Comparison of ENCODE assay signal across 1 cellular context in the genomic region with DNA sequence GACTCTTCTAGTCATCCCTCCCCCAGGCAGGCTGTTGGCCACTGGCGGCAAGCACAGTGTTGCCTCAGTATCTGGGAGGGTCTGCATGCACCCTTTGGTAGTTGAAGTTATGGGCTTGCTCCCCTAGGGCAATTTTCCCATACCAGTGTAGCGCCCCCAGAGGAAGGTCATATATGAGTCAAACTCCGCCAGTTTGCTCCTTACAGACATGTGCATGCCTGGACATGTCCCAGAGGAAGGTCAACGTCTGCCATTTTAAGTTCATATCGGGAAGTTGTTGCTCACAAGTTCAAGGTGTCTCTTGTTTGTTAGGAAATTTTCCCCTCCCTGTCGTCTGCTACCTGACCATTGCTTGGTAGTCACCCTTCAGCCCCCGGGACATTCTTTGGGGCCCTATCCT.
TF ChIP-seq lines count a peak whose summit lies in the region.

No MANE protein-coding gene starts in this region.

TF ChIP-seq in SK-N-SH, 30 proteins besides CTCF, POLR2A, EP300 and RAD21 (continued from another document):
- TF ChIP-seq, protein P1, sequence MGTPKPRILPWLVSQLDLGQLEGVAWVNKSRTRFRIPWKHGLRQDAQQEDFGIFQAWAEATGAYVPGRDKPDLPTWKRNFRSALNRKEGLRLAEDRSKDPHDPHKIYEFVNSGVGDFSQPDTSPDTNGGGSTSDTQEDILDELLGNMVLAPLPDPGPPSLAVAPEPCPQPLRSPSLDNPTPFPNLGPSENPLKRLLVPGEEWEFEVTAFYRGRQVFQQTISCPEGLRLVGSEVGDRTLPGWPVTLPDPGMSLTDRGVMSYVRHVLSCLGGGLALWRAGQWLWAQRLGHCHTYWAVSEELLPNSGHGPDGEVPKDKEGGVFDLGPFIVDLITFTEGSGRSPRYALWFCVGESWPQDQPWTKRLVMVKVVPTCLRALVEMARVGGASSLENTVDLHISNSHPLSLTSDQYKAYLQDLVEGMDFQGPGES (IDR thresholded peaks at IDR 0.05; ENCODE audit: low read depth, low read length), result no peak
- TF ChIP-seq NRF1 (IDR thresholded peaks at IDR 0.05; ENCODE audit: low read depth, low read length) (no peak), GATA2 (CRISPR knock-in tag; IDR thresholded peaks at IDR 0.05) (no peak), TAF1 (IDR thresholded peaks at IDR 0.05; ENCODE audit: borderline replicate concordance, low read depth, low read length) (no peak), TEAD4 (IDR thresholded peaks at IDR 0.05; ENCODE audit: borderline replicate concordance, insufficient read depth) (no peak), SIN3A (IDR thresholded peaks at IDR 0.05; ENCODE audit: borderline replicate concordance, low read depth, low read length) (no peak), TCF12 (IDR thresholded peaks at IDR 0.05) (no peak)
- TF ChIP-seq, protein P2, sequence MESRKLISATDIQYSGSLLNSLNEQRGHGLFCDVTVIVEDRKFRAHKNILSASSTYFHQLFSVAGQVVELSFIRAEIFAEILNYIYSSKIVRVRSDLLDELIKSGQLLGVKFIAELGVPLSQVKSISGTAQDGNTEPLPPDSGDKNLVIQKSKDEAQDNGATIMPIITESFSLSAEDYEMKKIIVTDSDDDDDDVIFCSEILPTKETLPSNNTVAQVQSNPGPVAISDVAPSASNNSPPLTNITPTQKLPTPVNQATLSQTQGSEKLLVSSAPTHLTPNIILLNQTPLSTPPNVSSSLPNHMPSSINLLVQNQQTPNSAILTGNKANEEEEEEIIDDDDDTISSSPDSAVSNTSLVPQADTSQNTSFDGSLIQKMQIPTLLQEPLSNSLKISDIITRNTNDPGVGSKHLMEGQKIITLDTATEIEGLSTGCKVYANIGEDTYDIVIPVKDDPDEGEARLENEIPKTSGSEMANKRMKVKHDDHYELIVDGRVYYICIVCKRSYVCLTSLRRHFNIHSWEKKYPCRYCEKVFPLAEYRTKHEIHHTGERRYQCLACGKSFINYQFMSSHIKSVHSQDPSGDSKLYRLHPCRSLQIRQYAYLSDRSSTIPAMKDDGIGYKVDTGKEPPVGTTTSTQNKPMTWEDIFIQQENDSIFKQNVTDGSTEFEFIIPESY (IDR thresholded peaks at IDR 0.05; ENCODE audit: borderline replicate concordance, low read depth), result no peak
